In genomic region chr3:16174389-16174788, GRCh38 we compare ENCODE assay signal across 9 cellular contexts. TPM values are rescaled to one million over a fixed set of nuclear protein-coding genes. Genes with fewer than 3 reads are reported as not detected.
DNase-seq lines count a peak whose midpoint lies in the region; ATAC-seq, FAIRE-seq and TF ChIP-seq lines count a peak whose summit lies in the region.
"Had no signal": no experiment of that assay in that cellular context is flagged by ENCODE, and none has a peak within 500 bp of the region (broad histone marks: within the 10 kb centered on the region; RNA-seq: fewer than 3 reads in every experiment).

TSS of gene GALNT15 (plus strand) at chr3:16174680. CDS start at chr3:16175152, 472 bp downstream.

- H3F3A ChIP-seq in MM.1S (ENCODE audit: insufficient read depth, low read length): no peaks in the 10 kb centered on the region

- H3K27ac ChIP-seq in caudate nucleus (ENCODE audit: low read depth, low read length): peak within 1 kb of the TSS; percentile 79
- no peak within 1 kb of the TSS for H3K27ac ChIP-seq in keratinocyte (ENCODE audit: control insufficient read depth, insufficient read depth, low read length)
- peak within 1 kb of the TSS; percentile 19 to 78 (median 63) for H3K27ac ChIP-seq in spleen
- H3K27ac ChIP-seq in MM.1S (ENCODE audit: low read length): no peak within 1 kb of the TSS
- no peak within 1 kb of the TSS for H3K27ac ChIP-seq in CD8-positive, alpha-beta T cell (ENCODE audit: low read depth, low read length)

- TF ChIP-seq CTCF in HFFc6 (IDR thresholded peaks at IDR 0.05): no peak
- no peak for TF ChIP-seq CTCF in keratinocyte (optimal IDR thresholded peaks at IDR 0.05 in 1 of 3, IDR thresholded peaks at IDR 0.05 in 1 of 3, conservative IDR thresholded peaks at IDR 0.05 in 1 of 3; ENCODE audit: extremely low read depth in 1 of 3, insufficient read depth in 2 of 3, low read length in 3 of 3)
- no peak for TF ChIP-seq CTCF in spleen (IDR thresholded peaks at IDR 0.05 in 8 of 11, conservative IDR thresholded peaks at IDR 0.05 in 3 of 11)
- TF ChIP-seq CTCF in MM.1S (IDR thresholded peaks at IDR 0.05; ENCODE audit: low read length): no peak
- TF ChIP-seq CTCF in CD8-positive, alpha-beta T cell (IDR thresholded peaks at IDR 0.05): no peak

- H3K9me3 Mint-ChIP-seq in HFFc6: no peaks in the 10 kb centered on the region
- no peaks in the 10 kb centered on the region for H3K9me3 Mint-ChIP-seq in CD8-positive, alpha-beta T cell
- H3K9me3 Mint-ChIP-seq: dendritic cell treated with granulocyte-macrophage colony-stimulating factor and Interleukin-4, amounts not matched to agents 40 ng/mL and 50 ng/mL, for 4 days had no signal

- no peak within 1 kb of the TSS for H2AFZ ChIP-seq in keratinocyte (ENCODE audit: control insufficient read depth, low read length)
- no peak within 1 kb of the TSS for H2AFZ ChIP-seq in MM.1S (ENCODE audit: low read length)

- FAIRE-seq in keratinocyte (lab: Jason Lieb, UNC): no peak

- H3K27me3 ChIP-seq in keratinocyte (ENCODE audit: control insufficient read depth, extremely low read depth, insufficient read depth, low read length): peaks cover 12% of the 10 kb centered on the region
- H3K27me3 ChIP-seq in spleen (replicated peaks in 1 of 7): peaks cover 0 to 24% (median 0%) of the 10 kb centered on the region in 7 donors
- H3K27me3 ChIP-seq in MM.1S (replicated peaks; ENCODE audit: insufficient read depth, low read length): no peaks in the 10 kb centered on the region
- H3K27me3 ChIP-seq in CD8-positive, alpha-beta T cell (ENCODE audit: insufficient read depth, low read length): no peaks in the 10 kb centered on the region

- intact Hi-C loops in spleen (cut with DNase I; ENCODE audit: low total_unique reads): loop anchor here (10.0 kb wide), 1 partner anchor 540 kb away; no protein-coding TSS in a partner anchor
- intact Hi-C loops in CD8-positive, alpha-beta T cell (cut with DNase I, micrococcal nuclease): no loop called here

- no peaks in the 10 kb centered on the region for H3K9me1 ChIP-seq in keratinocyte (ENCODE audit: control insufficient read depth, extremely low read depth, insufficient read depth, low read length)

- dilution Hi-C loops in keratinocyte (cut with MboI; ENCODE audit: extremely low pct_ligation_motif_present, low sequenced_read_pairs): no loop called here

- CTCF ChIA-PET in CD8-positive, alpha-beta T cell (lab: Charles Lee): no interaction called here

- H3K4me3 ChIP-seq in keratinocyte (ENCODE audit: control insufficient read depth in 2 of 3, extremely low read depth in 1 of 3, insufficient read depth in 2 of 3, low read depth in 1 of 3, low read length in 3 of 3) (no peak within 1 kb of the TSS), spleen (peak within 1 kb of the TSS; percentile 13 to 72 (median 40)), MM.1S (ENCODE audit: low read length) (no peak within 1 kb of the TSS)
- no peak within 1 kb of the TSS for H3K4me3 ChIP-seq in CD8-positive, alpha-beta T cell (ENCODE audit: low read depth, low read length)

- H4K20me1 ChIP-seq in keratinocyte (ENCODE audit: control insufficient read depth, extremely low read depth, insufficient read depth, low read length) (no peaks in the 10 kb centered on the region), MM.1S (ENCODE audit: insufficient read depth, low read length) (no peaks in the 10 kb centered on the region)

- peaks cover 4% of the 10 kb centered on the region for H3K4me1 ChIP-seq in keratinocyte (ENCODE audit: control insufficient read depth, extremely low read depth, insufficient read depth, low read length)
- H3K4me1 ChIP-seq in spleen: peaks cover 0 to 32% (median 12%) of the 10 kb centered on the region in 6 donors
- no peaks in the 10 kb centered on the region for H3K4me1 ChIP-seq in MM.1S (ENCODE audit: low read length)
- H3K4me1 ChIP-seq in CD8-positive, alpha-beta T cell (ENCODE audit: insufficient read depth, low read length): no peaks in the 10 kb centered on the region

- H3K9ac ChIP-seq in keratinocyte (ENCODE audit: control insufficient read depth, extremely low read depth, insufficient read depth, low read length) (no peak within 1 kb of the TSS), MM.1S (ENCODE audit: low read length) (no peak within 1 kb of the TSS)

- whole genome bisulfite sequencing in spleen, 5 donors: 25 to 46% (median 34%) methylated on average over 8 of the region's 8 CpGs

- peak; percentile 94 for DNase-seq in HFFc6
- DNase-seq in caudate nucleus (lab: John Stamatoyannopoulos, UW): peak in 60 of 61 donors; percentile 26 to 95 (median 76)
- no peak for DNase-seq in keratinocyte (ENCODE audit: low read depth, low spot score)
- peak; percentile 86 for DNase-seq in spleen
- no peak for DNase-seq in MM.1S
- DNase-seq in CD8-positive, alpha-beta T cell: no peak
- DNase-seq in LoVo (ENCODE audit: low spot score): no peak
- no peak for DNase-seq in NCI-H82 treated with DMSO at 0.1 percent for 48 hours (lab: John Stamatoyannopoulos, UW; ENCODE audit: unreplicated experiment)

- no peak for TF ChIP-seq POLR2A in spleen (IDR thresholded peaks at IDR 0.05)

- peak within 1 kb of the TSS; percentile 87 for H3K4me3 Mint-ChIP-seq in HFFc6
- H3K4me3 Mint-ChIP-seq in CD8-positive, alpha-beta T cell: no peak within 1 kb of the TSS
- H3K4me3 Mint-ChIP-seq: dendritic cell treated with granulocyte-macrophage colony-stimulating factor and Interleukin-4, amounts not matched to agents 40 ng/mL and 50 ng/mL, for 4 days had no signal

- H3K4me1 Mint-ChIP-seq in HFFc6 (ENCODE audit: low read depth): peaks cover 78% of the 10 kb centered on the region
- peaks cover 3% of the 10 kb centered on the region for H3K4me1 Mint-ChIP-seq in CD8-positive, alpha-beta T cell (ENCODE audit: low read depth)

- no peaks in the 10 kb centered on the region for H3K9me2 ChIP-seq in MM.1S (replicated peaks; ENCODE audit: insufficient read depth, low read length)

- H3K9me3 ChIP-seq in keratinocyte (ENCODE audit: control insufficient read depth, low read depth, low read length): no peaks in the 10 kb centered on the region
- H3K9me3 ChIP-seq in spleen: no peaks in the 10 kb centered on the region
- H3K9me3 ChIP-seq in MM.1S (replicated peaks; ENCODE audit: insufficient read depth, low read length): no peaks in the 10 kb centered on the region
- H3K9me3 ChIP-seq in CD8-positive, alpha-beta T cell (ENCODE audit: low read length): no peaks in the 10 kb centered on the region

- no peaks in the 10 kb centered on the region for H3K79me2 ChIP-seq in keratinocyte (ENCODE audit: control insufficient read depth, insufficient read depth, low read length)
- H3K79me2 ChIP-seq in MM.1S (ENCODE audit: low read length): no peaks in the 10 kb centered on the region

- peaks cover 9% of the 10 kb centered on the region for H3K36me3 Mint-ChIP-seq in HFFc6 (ENCODE audit: low read depth)
- no peaks in the 10 kb centered on the region for H3K36me3 Mint-ChIP-seq in CD8-positive, alpha-beta T cell

- H3K36me3 ChIP-seq in keratinocyte (ENCODE audit: control insufficient read depth in 2 of 2, extremely low read depth in 1 of 2, insufficient read depth in 2 of 2, low read length in 2 of 2) (no peaks in the 10 kb centered on the region), spleen (no peaks in the 10 kb centered on the region), MM.1S (replicated peaks; ENCODE audit: insufficient read depth, low read length) (no peaks in the 10 kb centered on the region)
- no peaks in the 10 kb centered on the region for H3K36me3 ChIP-seq in CD8-positive, alpha-beta T cell (ENCODE audit: insufficient read depth, low read length)

- peak within 1 kb of the TSS; percentile 94 for H3K27ac Mint-ChIP-seq in HFFc6
- no peak within 1 kb of the TSS for H3K27ac Mint-ChIP-seq in CD8-positive, alpha-beta T cell
- H3K27ac Mint-ChIP-seq: dendritic cell treated with granulocyte-macrophage colony-stimulating factor and Interleukin-4, amounts not matched to agents 40 ng/mL and 50 ng/mL, for 4 days had no signal

- ATAC-seq in CD8-positive, alpha-beta T cell: no peak

- H3K27me3 Mint-ChIP-seq in HFFc6 (ENCODE audit: insufficient read depth): peaks cover 1% of the 10 kb centered on the region; the same call in 1 of the 2 replicates
- H3K27me3 Mint-ChIP-seq in CD8-positive, alpha-beta T cell (ENCODE audit: low read depth): peaks cover 17% of the 10 kb centered on the region

- POLR2A ChIA-PET in CD8-positive, alpha-beta T cell (lab: Charles Lee): no interaction called here

- peak within 1 kb of the TSS; percentile 29 for H3K4me2 ChIP-seq in keratinocyte (ENCODE audit: control insufficient read depth, extremely low read depth, insufficient read depth, low read depth, low read length)
- H3K4me2 ChIP-seq in MM.1S (ENCODE audit: low read depth, low read length): no peak within 1 kb of the TSS

RNA-seq across cellular contexts. Expression of gene GALNT15, which starts in this region (rescaled TPM):
- total RNA-seq in HFFc6 (2021; fragmentation: NEBNext Ultra II Directional; extraction: Animal tissue kit (Norgen Biotek cat#: 25700)): 1 to 10 TPM; 5.5 to 7.2 (median 6.4) TPM
- polyA plus RNA-seq in keratinocyte (0.03 TPM in 1 of 3 replicates, not detected in the others), spleen (1 to 10 TPM; 2.5 to 6.7 (median 3.1) TPM)
- polyA plus RNA-seq in keratinocyte (2011; ENCODE audit: low read depth): 0.16 TPM
- not detected in 2 replicates for polyA plus RNA-seq in keratinocyte (2011; cell fraction: cytosol; rRNA removed)
- 0.08 TPM in 1 of 2 replicates, not detected in the other for polyA plus RNA-seq in keratinocyte (2011; cell fraction: nucleus; rRNA removed)
- 0.04 TPM in 1 of 2 replicates, not detected in the other for polyA plus RNA-seq in keratinocyte (2012; ENCODE audit: low replicate concordance)
- polyA minus RNA-seq in keratinocyte: 0.16 to 0.20 TPM in 2 of 3 replicates, not detected in the other
- polyA minus RNA-seq in keratinocyte (2011; cell fraction: cytosol; rRNA and poly(A)+ RNA removed): not detected
- 0.23 and 0.32 TPM in 2 replicates for polyA minus RNA-seq in keratinocyte (2011; cell fraction: nucleus; rRNA and poly(A)+ RNA removed)
- 100 to 1,000 TPM in 1 of 7 donors, 10 to 100 TPM in 6; 34.2 to 147 (median 49.5) TPM for total RNA-seq in spleen
- not detected for total RNA-seq in CD8-positive, alpha-beta T cell

Comparison
In these comparisons a context has a peak if more than half of its experiments do, and no peak if none do; other contexts are left out.
1. RNA of gene GALNT15 (total RNA-seq): 34.2 to 147 TPM in spleen and 5.5 to 7.2 TPM in HFFc6; not detected in CD8-positive, alpha-beta T cell; every median in the first group is over 4 times any median in the second.
2. RNA of gene GALNT15 (total RNA-seq): 34.2 to 147 TPM in spleen; 5.5 to 7.2 TPM in HFFc6; every median in the first group is over 4 times any median in the second.
3. DNase-seq: peak in HFFc6 (single experiment), caudate nucleus (60 of 61) and spleen (single experiment); none in keratinocyte (single experiment), MM.1S (single experiment), CD8-positive, alpha-beta T cell (0 of 7), LoVo (single experiment) and NCI-H82 treated with DMSO at 0.1 percent for 48 hours (single experiment).
4. H3K27ac ChIP-seq: peak in caudate nucleus (single experiment) and spleen (8 of 8); none in keratinocyte (single experiment), MM.1S (single experiment) and CD8-positive, alpha-beta T cell (single experiment).
5. H3K4me3 ChIP-seq: peak in spleen (8 of 8); none in keratinocyte (0 of 3), MM.1S (single experiment) and CD8-positive, alpha-beta T cell (single experiment).